ENCODE assay signal across 11 cellular contexts in genomic region chr22:45602824-45603301, GRCh38.
DNase-seq lines count a peak whose midpoint lies in the region; ATAC-seq and TF ChIP-seq lines count a peak whose summit lies in the region.
"Had no signal": no experiment of that assay in that cellular context is flagged by ENCODE, and none has a peak within 500 bp of the region (broad histone marks: within the 10 kb centered on the region; RNA-seq: fewer than 3 reads in every experiment).

No MANE protein-coding gene starts in this region.

- H3K27me3 ChIP-seq in spleen (replicated peaks in 1 of 7): peaks cover 0 to 30% (median 0%) of the 10 kb centered on the region in 7 donors
- H3K27me3 ChIP-seq: Peyer's patch had no signal

- TF ChIP-seq CTCF in spleen (IDR thresholded peaks at IDR 0.05 in 8 of 11, conservative IDR thresholded peaks at IDR 0.05 in 3 of 11): no peak

- H3K27ac ChIP-seq in spleen: no peak overlapping the region
- H3K27ac ChIP-seq: Peyer's patch had no signal

- no peak for ATAC-seq in GM21528 (IDR thresholded peaks at IDR 0.05; ENCODE audit: low FRiP score, unreplicated experiment)

- no peak for TF ChIP-seq POLR2A in spleen (IDR thresholded peaks at IDR 0.05)

- intact Hi-C loops in spleen (cut with DNase I; ENCODE audit: low total_unique reads): no loop called here

- DNase-seq in activated CD4-positive, alpha-beta T cell treated with anti-CD3 and anti-CD28 coated beads for 48 hours: peak; percentile 15
- no peak for DNase-seq in activated CD4-positive, alpha-beta T cell treated with anti-CD3 and anti-CD28 coated beads, Interleukin-2, amount 50 U/mL, for 4 hours
- DNase-seq in NCI-H524 treated with DMSO at 0.1 percent for 48 hours (lab: John Stamatoyannopoulos, UW) (peak; percentile 73), ecto neural progenitor cell (ENCODE audit: low spot score) (peak; percentile 87), spleen (peak; percentile 30), Ammon's horn (ENCODE audit: low spot score) (no peak), NCI-H774 (lab: John Stamatoyannopoulos, UW) (no peak)
- DNase-seq: CD4-positive, CD25-positive, alpha-beta regulatory T cell; stimulated activated CD4-positive, alpha-beta T cell treated with anti-CD3 and anti-CD28 coated beads, Interleukin-4, amount 100 ng/mL, for 4 hours had no signal

- 79 to 91% (median 90%) methylated on average over 15 of the region's 15 CpGs for WGBS in spleen, 5 donors

- peaks cover 0 to 31% (median 16%) of the 10 kb centered on the region in 6 donors for H3K4me1 ChIP-seq in spleen
- H3K4me1 ChIP-seq: Peyer's patch had no signal

- H3K36me3 ChIP-seq in spleen: no peaks in the 10 kb centered on the region
- H3K36me3 ChIP-seq: Peyer's patch had no signal

- no peak overlapping the region for H3K4me3 ChIP-seq in spleen
- H3K4me3 ChIP-seq: Peyer's patch had no signal

- no peaks in the 10 kb centered on the region for H3K9me3 ChIP-seq in spleen
- H3K9me3 ChIP-seq: Peyer's patch had no signal

Comparison
In these comparisons a context has a peak if more than half of its experiments do, and no peak if none do; other contexts are left out.
1. DNase-seq: peak in activated CD4-positive, alpha-beta T cell treated with anti-CD3 and anti-CD28 coated beads for 48 hours (single experiment), NCI-H524 treated with DMSO at 0.1 percent for 48 hours (single experiment), ecto neural progenitor cell (single experiment) and spleen (single experiment); none in activated CD4-positive, alpha-beta T cell treated with anti-CD3 and anti-CD28 coated beads, Interleukin-2, amount 50 U/mL, for 4 hours (0 of 2), Ammon's horn (single experiment) and NCI-H774 (single experiment).